In genomic region chr16:2535644-2536021, GRCh38 we compare ENCODE assay signal across 13 cellular contexts. TPM values are rescaled to one million over a fixed set of nuclear protein-coding genes. Genes with fewer than 3 reads are reported as not detected.
DNase-seq lines count a peak whose midpoint lies in the region; ATAC-seq, FAIRE-seq and TF ChIP-seq lines count a peak whose summit lies in the region.
"Had no signal": no experiment of that assay in that cellular context is flagged by ENCODE, and none has a peak within 500 bp of the region (broad histone marks: within the 10 kb centered on the region; RNA-seq: fewer than 3 reads in every experiment).

No MANE protein-coding gene starts in this region.

- H3K36me3 ChIP-seq in MG63 (peaks cover 6% of the 10 kb centered on the region), endodermal cell (ENCODE audit: control insufficient read depth, insufficient read depth, low read length) (peaks cover 5% of the 10 kb centered on the region), osteoblast (ENCODE audit: insufficient read depth, low read length) (no peaks in the 10 kb centered on the region)

- H3K4me1 Mint-ChIP-seq in endodermal cell = peaks cover 4% of the 10 kb centered on the region

- H3K27me3 ChIP-seq in MG63 (no peaks in the 10 kb centered on the region), endodermal cell (ENCODE audit: control insufficient read depth, insufficient read depth, low read length, poor library complexity, severe bottlenecking) (no peaks in the 10 kb centered on the region), osteoblast (ENCODE audit: insufficient read depth, low read length) (no peaks in the 10 kb centered on the region)

- DNase-seq in AG20443 (ENCODE audit: low spot score) (peak; percentile 71), MG63 (peak; percentile 67), endodermal cell (peak; percentile 45), osteoblast (ENCODE audit: insufficient read length, low spot score, missing footprints) (peak; percentile 94), GM12891 (ENCODE audit: insufficient read length, low spot score) (no peak), NCI-H128 (lab: John Stamatoyannopoulos, UW; ENCODE audit: unreplicated experiment) (no peak), NCI-H2081 treated with DMSO at 0.1 percent for 48 hours (lab: John Stamatoyannopoulos, UW) (no peak)
- DNase-seq: activated naive CD4-positive, alpha-beta T cell; NCI-H2029; T-helper 2 cell had no signal

- peaks cover 11% of the 10 kb centered on the region for H3K27me3 Mint-ChIP-seq in endodermal cell (ENCODE audit: insufficient read depth)

- no peak overlapping the region for H3K27ac ChIP-seq in endodermal cell (ENCODE audit: low read depth, low read length)
- peak overlapping the region; percentile 27 for H3K27ac ChIP-seq in osteoblast (ENCODE audit: low read depth, low read length)

- H3K79me2 ChIP-seq in osteoblast (ENCODE audit: insufficient read depth, low read length) = peaks cover 22% of the 10 kb centered on the region

- peaks cover 15% of the 10 kb centered on the region for H4K20me1 ChIP-seq in osteoblast (ENCODE audit: insufficient read depth, low read length)

- TF ChIP-seq CTCF in endodermal cell (conservative IDR thresholded peaks at IDR 0.05) (no peak), osteoblast (IDR thresholded peaks at IDR 0.05; ENCODE audit: extremely low read depth, low read depth, low read length) (no peak)

- no peak for TF ChIP-seq POLR2A in GM12891 (IDR thresholded peaks at IDR 0.05; ENCODE audit: low read depth, low read length)

- no peak overlapping the region for H3K4me2 ChIP-seq in osteoblast (ENCODE audit: insufficient read depth, low read length)

- no peak overlapping the region for H3K9ac ChIP-seq in endodermal cell (ENCODE audit: extremely low read depth, low read length, poor library complexity, severe bottlenecking)

- peaks cover 4% of the 10 kb centered on the region for H3K36me3 Mint-ChIP-seq in endodermal cell (ENCODE audit: low read depth)

- H3K9me3 ChIP-seq in MG63 = no peaks in the 10 kb centered on the region
- no peaks in the 10 kb centered on the region for H3K9me3 ChIP-seq in endodermal cell (ENCODE audit: control insufficient read depth, low read length)
- H3K9me3 ChIP-seq in osteoblast (ENCODE audit: low read depth, low read length) = no peaks in the 10 kb centered on the region

- H3K27ac Mint-ChIP-seq in endodermal cell = no peak overlapping the region

- H3K4me1 ChIP-seq in endodermal cell (ENCODE audit: control insufficient read depth, insufficient read depth, low read length) = no peaks in the 10 kb centered on the region
- H3K4me1 ChIP-seq in osteoblast (ENCODE audit: insufficient read depth, low read length) = peaks cover 26% of the 10 kb centered on the region

- 78 to 84% methylated on average over 6 to 8 of the region's 8 CpGs for WGBS in endodermal cell (ENCODE audit: insufficient coverage in 1 of 2, insufficient read length in 1 of 2), 2 experiments

- no peak overlapping the region for H2AFZ ChIP-seq in osteoblast (ENCODE audit: low read length)

- no peak for FAIRE-seq in GM12891 (lab: Jason Lieb, UNC)

- H3K4me3 Mint-ChIP-seq in endodermal cell = no peak overlapping the region

- H3K9me3 Mint-ChIP-seq in endodermal cell = no peaks in the 10 kb centered on the region

- H3K4me3 ChIP-seq in MG63 (no peak overlapping the region), endodermal cell (ENCODE audit: low read length) (no peak overlapping the region), osteoblast (ENCODE audit: insufficient read depth, low read length) (no peak overlapping the region)

- ATAC-seq in GM19395 (IDR thresholded peaks at IDR 0.05; ENCODE audit: unreplicated experiment) = no peak

TF ChIP-seq in GM12891, 5 proteins besides CTCF, POLR2A, EP300 and RAD21:
- TF ChIP-seq PAX5 (IDR thresholded peaks at IDR 0.05; ENCODE audit: insufficient read depth, low read length, severe bottlenecking) = no peak
- TF ChIP-seq SPI1 (IDR thresholded peaks at IDR 0.05; ENCODE audit: low read depth, low read length) = no peak
- no peak for TF ChIP-seq POLR2AphosphoS5 (IDR thresholded peaks at IDR 0.05; ENCODE audit: low read depth, low read length)
- TF ChIP-seq POU2F2 (IDR thresholded peaks at IDR 0.05; ENCODE audit: low read depth, low read length) = no peak
- TF ChIP-seq TAF1 (IDR thresholded peaks at IDR 0.05; ENCODE audit: low read depth, low read length) = no peak

RNA-seq across cellular contexts. Expression of gene PDPK1, which starts 2.2 kb away (rescaled TPM):
- 6.6 and 7.6 TPM in 2 replicates for total RNA-seq in MG63 (2014; rRNA removed; shearing (Covaris generic); ENCODE audit: low replicate concordance)
- total RNA-seq in endodermal cell (10 to 100 TPM; 29.2 to 30.3 TPM), osteoblast (19.2 and 23.2 TPM in 2 replicates)
- polyA plus RNA-seq in endodermal cell (2013, experiment 1 of 2) = 19.6 TPM
- polyA plus RNA-seq in endodermal cell (2013, experiment 2 of 2) = 19.3 TPM
- 12.6 TPM for polyA plus RNA-seq in GM12891 (2012; ENCODE audit: low read depth, missing spikeins)

RNA-seq across cellular contexts. Expression of gene CEMP1, which starts 4.4 kb away (rescaled TPM):
- not detected in 2 replicates for total RNA-seq in MG63 (2014; rRNA removed; shearing (Covaris generic); ENCODE audit: low replicate concordance)
- under 1 TPM in 1 of 2 donors, not detected in 1; 0.24 TPM for total RNA-seq in endodermal cell
- polyA plus RNA-seq in endodermal cell (2013, experiment 1 of 2) = not detected
- polyA plus RNA-seq in endodermal cell (2013, experiment 2 of 2) = not detected
- total RNA-seq in osteoblast = not detected in 2 replicates
- 2.6 TPM for polyA plus RNA-seq in GM12891 (2012; ENCODE audit: low read depth, missing spikeins)
- total RNA-seq: skeletal muscle tissue, urinary bladder had no signal

RNA-seq across cellular contexts. Expression of gene AMDHD2, which starts 15.5 kb away (rescaled TPM):
- 15.8 and 25.9 TPM in 2 replicates for total RNA-seq in MG63 (2014; rRNA removed; shearing (Covaris generic); ENCODE audit: low replicate concordance)
- total RNA-seq in endodermal cell (10 to 100 TPM; 74.6 to 82.2 TPM), osteoblast (88.4 and 94.8 TPM in 2 replicates)
- polyA plus RNA-seq in endodermal cell (2013, experiment 1 of 2) = 24.8 TPM
- 19.3 TPM for polyA plus RNA-seq in endodermal cell (2013, experiment 2 of 2)
- 14.2 TPM for polyA plus RNA-seq in GM12891 (2012; ENCODE audit: low read depth, missing spikeins)

RNA-seq across cellular contexts. Expression of gene ATP6V0C, which starts 21.9 kb away (rescaled TPM):
- 15.0 and 19.4 TPM in 2 replicates for total RNA-seq in MG63 (2014; rRNA removed; shearing (Covaris generic); ENCODE audit: low replicate concordance)
- total RNA-seq in endodermal cell (100 to 1,000 TPM; 176 to 180 TPM), osteoblast (18.8 and 22.7 TPM in 2 replicates)
- polyA plus RNA-seq in endodermal cell (2013, experiment 1 of 2) = 220 TPM
- 207 TPM for polyA plus RNA-seq in endodermal cell (2013, experiment 2 of 2)
- 103 TPM for polyA plus RNA-seq in GM12891 (2012; ENCODE audit: low read depth, missing spikeins)

Comparison
In these comparisons a context has a peak if more than half of its experiments do, and no peak if none do; other contexts are left out.
1. DNase-seq: peak in AG20443 (single experiment), MG63 (single experiment), endodermal cell (single experiment) and osteoblast (single experiment); none in GM12891 (single experiment), NCI-H128 (single experiment) and NCI-H2081 treated with DMSO at 0.1 percent for 48 hours (single experiment).